ENCODE assay signal across 9 cellular contexts in the genomic region with DNA sequence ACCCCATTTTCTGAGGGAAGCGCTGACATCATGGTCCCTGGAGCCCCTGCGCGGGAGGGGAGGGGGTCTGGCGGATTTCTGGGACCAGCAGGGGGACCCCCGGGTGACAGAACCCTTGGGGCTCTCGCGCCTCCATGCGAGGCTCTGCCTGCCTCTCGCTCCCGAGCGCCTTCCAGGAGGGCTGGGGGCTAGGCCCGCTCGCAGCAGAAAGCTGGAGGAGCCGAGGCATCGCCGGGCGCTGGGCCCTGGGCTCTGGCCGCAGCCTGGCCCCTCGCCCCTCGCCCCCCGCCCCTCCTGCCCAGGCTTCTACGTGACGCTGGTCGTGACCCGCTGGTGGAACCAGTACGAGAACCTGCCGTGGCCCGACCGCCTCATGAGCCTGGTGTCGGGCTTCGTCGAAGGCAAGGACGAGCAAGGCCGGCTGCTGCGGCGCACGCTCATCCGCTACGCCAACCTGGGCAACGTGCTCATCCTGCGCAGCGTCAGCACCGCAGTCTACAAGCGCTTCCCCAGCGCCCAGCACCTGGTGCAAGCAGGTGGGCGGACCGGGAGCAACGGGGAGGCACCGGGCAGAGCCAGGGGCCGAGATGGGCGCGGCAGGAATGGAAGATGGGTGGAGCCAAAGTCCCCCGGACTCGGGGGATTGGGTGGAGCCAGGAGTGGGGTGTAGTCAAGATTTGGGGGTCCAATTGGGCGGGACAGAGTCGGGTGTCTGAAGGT. TPM values are rescaled to one million over a fixed set of nuclear protein-coding genes. Genes with fewer than 3 reads are reported as not detected.
DNase-seq lines count a peak whose midpoint lies in the region; ATAC-seq and TF ChIP-seq lines count a peak whose summit lies in the region.
"Had no signal": no experiment of that assay in that cellular context is flagged by ENCODE, and none has a peak within 500 bp of the region (broad histone marks: within the 10 kb centered on the region; RNA-seq: fewer than 3 reads in every experiment).

No MANE protein-coding gene starts in this region.

- H3K9me3 Mint-ChIP-seq in activated CD4-positive, alpha-beta T cell treated with anti-CD3 and anti-CD28 coated beads, Interleukin-2, amount 10 ng/mL, durations not matched to agents 7 days and 5 days: no peaks in the 10 kb centered on the region

- peak overlapping the region; percentile 45 for H3K4me3 ChIP-seq in brain microvascular endothelial cell (ENCODE audit: low read depth, low read length)

- no peaks in the 10 kb centered on the region for H3K27me3 ChIP-seq in brain microvascular endothelial cell (replicated peaks)

- H3K36me3 Mint-ChIP-seq in activated CD4-positive, alpha-beta T cell treated with anti-CD3 and anti-CD28 coated beads, Interleukin-2, amount 10 ng/mL, durations not matched to agents 7 days and 5 days (ENCODE audit: low read depth): no peaks in the 10 kb centered on the region

- peak; percentile 38 for DNase-seq in activated CD4-positive, alpha-beta T cell treated with anti-CD3 and anti-CD28 coated beads, Interleukin-2, amount 10 ng/mL, durations not matched to agents 7 days and 5 days
- no peak for DNase-seq in activated CD4-positive, alpha-beta T cell treated with anti-CD3 and anti-CD28 coated beads for 1 hour
- no peak for DNase-seq in brain microvascular endothelial cell
- DNase-seq in left kidney (ENCODE audit: low read depth, low spot score): peak; percentile 75
- DNase-seq in substantia nigra (lab: John Stamatoyannopoulos, UW): peak in 1 of 49 donors; percentile 47
- DNase-seq in GOT3 (lab: John Stamatoyannopoulos, UW): no peak
- no peak for DNase-seq in SKM-1 treated with dmso at 0.1 percent for 144 hours (lab: John Stamatoyannopoulos, UW; ENCODE audit: unreplicated experiment)

- peaks cover 7% of the 10 kb centered on the region for H3K4me1 Mint-ChIP-seq in activated CD4-positive, alpha-beta T cell treated with anti-CD3 and anti-CD28 coated beads, Interleukin-2, amount 10 ng/mL, durations not matched to agents 7 days and 5 days

- no peak overlapping the region for H3K27ac Mint-ChIP-seq in activated CD4-positive, alpha-beta T cell treated with anti-CD3 and anti-CD28 coated beads, Interleukin-2, amount 10 ng/mL, durations not matched to agents 7 days and 5 days

- H3K27ac ChIP-seq in brain microvascular endothelial cell (no peak overlapping the region), substantia nigra (ENCODE audit: low read depth, low read length, poor library complexity, severe bottlenecking) (peak overlapping the region; percentile 94)

- CTCF ChIA-PET in activated CD4-positive, alpha-beta T cell treated with anti-CD3 and anti-CD28 coated beads, Interleukin-2, amount 10 ng/mL, durations not matched to agents 7 days and 5 days (lab: Charles Lee): interaction anchor here (1.0 kb wide), 1 partner anchor 57 kb away, joined by 6 read pairs; no protein-coding TSS in a partner anchor

- in situ Hi-C loops in brain microvascular endothelial cell (cut with HindIII; ENCODE audit: low pct_ligation_motif_present, low sequenced_read_pairs): no loop called here

- ATAC-seq in GM18511 (IDR thresholded peaks at IDR 0.05; ENCODE audit: unreplicated experiment): no peak

- no peak overlapping the region for H3K4me3 Mint-ChIP-seq in activated CD4-positive, alpha-beta T cell treated with anti-CD3 and anti-CD28 coated beads, Interleukin-2, amount 10 ng/mL, durations not matched to agents 7 days and 5 days

- POLR2A ChIA-PET in activated CD4-positive, alpha-beta T cell treated with anti-CD3 and anti-CD28 coated beads, Interleukin-2, amount 10 ng/mL, durations not matched to agents 7 days and 5 days (lab: Charles Lee): no interaction called here

- TF ChIP-seq CTCF in brain microvascular endothelial cell (IDR thresholded peaks at IDR 0.05; ENCODE audit: low read depth, low read length, missing control alignments): no peak

- H3K27me3 Mint-ChIP-seq in activated CD4-positive, alpha-beta T cell treated with anti-CD3 and anti-CD28 coated beads, Interleukin-2, amount 10 ng/mL, durations not matched to agents 7 days and 5 days: peaks cover 27% of the 10 kb centered on the region

- H3K36me3 ChIP-seq in brain microvascular endothelial cell (replicated peaks): no peaks in the 10 kb centered on the region

RNA-seq across cellular contexts. Expression of a gene that starts 5.4 kb away (rescaled TPM):
- not detected for total RNA-seq in activated CD4-positive, alpha-beta T cell treated with anti-CD3 and anti-CD28 coated beads, Interleukin-2, amount 10 ng/mL, durations not matched to agents 7 days and 5 days
- total RNA-seq: Daoy had no signal

RNA-seq across cellular contexts. Expression of a gene that starts 11.9 kb away (rescaled TPM):
- 100 to 1,000 TPM; 751 to 840 TPM for total RNA-seq in activated CD4-positive, alpha-beta T cell treated with anti-CD3 and anti-CD28 coated beads, Interleukin-2, amount 10 ng/mL, durations not matched to agents 7 days and 5 days

RNA-seq across cellular contexts. Expression of a gene that starts 38.2 kb away (rescaled TPM):
- total RNA-seq in activated CD4-positive, alpha-beta T cell treated with anti-CD3 and anti-CD28 coated beads, Interleukin-2, amount 10 ng/mL, durations not matched to agents 7 days and 5 days: not detected

Comparison
In these comparisons a context has a peak if more than half of its experiments do, and no peak if none do; other contexts are left out.
1. DNase-seq: peak in activated CD4-positive, alpha-beta T cell treated with anti-CD3 and anti-CD28 coated beads, Interleukin-2, amount 10 ng/mL, durations not matched to agents 7 days and 5 days (single experiment) and left kidney (single experiment); none in activated CD4-positive, alpha-beta T cell treated with anti-CD3 and anti-CD28 coated beads for 1 hour (single experiment), brain microvascular endothelial cell (single experiment), GOT3 (single experiment) and SKM-1 treated with dmso at 0.1 percent for 144 hours (single experiment).